ENCODE assay signal across 1 cellular context in genomic region chr2:133787651-133788050, GRCh38.
TF ChIP-seq lines count a peak whose summit lies in the region.

No MANE protein-coding gene starts in this region.

TF ChIP-seq in SK-N-SH treated with all-trans-retinoic acid at 6 μM for 48 hours, 23 proteins besides CTCF, POLR2A, EP300 and RAD21 (continued from another document):
- no peak for TF ChIP-seq CSRNP3 (CRISPR knock-in tag; IDR thresholded peaks at IDR 0.05)
- no peak for TF ChIP-seq ZNF70 (CRISPR knock-in tag; IDR thresholded peaks at IDR 0.05)
- TF ChIP-seq ZNF8 (CRISPR knock-in tag; IDR thresholded peaks at IDR 0.05): no peak
- no peak for TF ChIP-seq BACH2 (CRISPR knock-in tag; IDR thresholded peaks at IDR 0.05; ENCODE audit: borderline replicate concordance)
- no peak for TF ChIP-seq SNAI2 (CRISPR knock-in tag; IDR thresholded peaks at IDR 0.05)
